In genomic region chr2:139550873-139551272, GRCh38 we compare ENCODE assay signal across 8 cellular contexts.
"Had no signal": no experiment of that assay in that cellular context is flagged by ENCODE, and none has a peak within 500 bp of the region (broad histone marks: within the 10 kb centered on the region; RNA-seq: fewer than 3 reads in every experiment).

No MANE protein-coding gene starts in this region.

- DNase-seq: GM23248, GOT3, H7, HFFc6 had no signal

- H2AFZ ChIP-seq: GM23248 had no signal

- H3K9me3 ChIP-seq: HAP-1 had no signal

- H3K9ac ChIP-seq: GM23248 had no signal

- ATAC-seq: HCT116, HepG2 had no signal

- H3K36me3 ChIP-seq: HAP-1 had no signal

- H3K27ac ChIP-seq: GM23248, HL-60 had no signal

- H3K4me3 ChIP-seq: GM23248, HAP-1 had no signal
